15 cellular contexts compared by ENCODE assay signal in genomic region chr1:40140211-40140709, GRCh38. TPM values are rescaled to one million over a fixed set of nuclear protein-coding genes. Genes with fewer than 3 reads are reported as not detected.
DNase-seq lines count a peak whose midpoint lies in the region; FAIRE-seq and TF ChIP-seq lines count a peak whose summit lies in the region.
"Had no signal": no experiment of that assay in that cellular context is flagged by ENCODE, and none has a peak within 500 bp of the region (broad histone marks: within the 10 kb centered on the region; RNA-seq: fewer than 3 reads in every experiment).

No MANE protein-coding gene starts in this region.

- H2AFZ ChIP-seq in mammary epithelial cell (ENCODE audit: low read depth, low read length): peak overlapping the region; percentile 61
- H2AFZ ChIP-seq: neural progenitor cell had no signal

- peak; percentile 33 for FAIRE-seq in GM12891 (lab: Jason Lieb, UNC)
- FAIRE-seq: GM19239, RCC 7860 had no signal

- no peak overlapping the region for H3K9ac ChIP-seq in mammary epithelial cell (ENCODE audit: insufficient read depth, low read length)
- H3K9ac ChIP-seq: neural progenitor cell had no signal

- no peaks in the 10 kb centered on the region for H3K79me2 ChIP-seq in mammary epithelial cell (ENCODE audit: insufficient read depth, low read length)

- no peak for DNase-seq in GM12891 (ENCODE audit: insufficient read length, low spot score)
- peak; percentile 59 for DNase-seq in M059J (ENCODE audit: low read depth)
- DNase-seq in mammary epithelial cell: no peak
- DNase-seq in non-pigmented ciliary epithelial cell (ENCODE audit: low read depth): peak; percentile 30
- DNase-seq in ureter (ENCODE audit: low spot score): no peak
- no peak for DNase-seq in stimulated activated CD4-positive, alpha-beta T cell treated with anti-CD3 and anti-CD28 coated beads, Interleukin-2, amount 100 ng/mL, for 24 hours
- no peak for DNase-seq in retina
- DNase-seq: DMS153, H7, KG1, left colon, T1000 had no signal

- H3K9me3 ChIP-seq in mammary epithelial cell (replicated peaks; ENCODE audit: insufficient read depth, low read length): no peaks in the 10 kb centered on the region

- 100% methylated on average over 2 of the region's 3 CpGs for WGBS in mammary epithelial cell (ENCODE audit: low coverage, missing lambda C conversion rate)

- in situ Hi-C loops in mammary epithelial cell (cut with MboI; ENCODE audit: low sequenced_read_pairs in 2 of 2): loop anchor here in 1 of 2 donors (5.0 kb wide), 1 partner anchor 267 kb away; no protein-coding TSS in a partner anchor

- no peaks in the 10 kb centered on the region for H4K20me1 ChIP-seq in mammary epithelial cell (ENCODE audit: insufficient read depth, low read length)

- H3K27ac ChIP-seq in mammary epithelial cell (ENCODE audit: insufficient read depth, low read depth, low read length): no peak overlapping the region
- H3K27ac ChIP-seq: neural progenitor cell had no signal

- TF ChIP-seq CTCF in mammary epithelial cell (conservative IDR thresholded peaks at IDR 0.05 in 1 of 2, IDR thresholded peaks at IDR 0.05 in 1 of 2; ENCODE audit: extremely low read depth in 1 of 2, insufficient read depth in 1 of 2, low read depth in 1 of 2, low read length in 2 of 2): no peak

- H3K4me3 ChIP-seq in mammary epithelial cell (replicated peaks in 1 of 3; ENCODE audit: insufficient read depth in 1 of 3, low read depth in 2 of 3, low read length in 3 of 3): no peak overlapping the region
- H3K4me3 ChIP-seq: neural progenitor cell had no signal

- CTCF ChIA-PET in mammary epithelial cell (lab: Charles Lee; ENCODE audit: low non-redundant PET): interaction anchor here (0.6 kb wide), 2 partner anchors 44 to 61 kb away, joined by 3 to 4 read pairs; no protein-coding TSS in a partner anchor

- H3K4me2 ChIP-seq in mammary epithelial cell (ENCODE audit: insufficient read depth, low read depth, low read length): no peak overlapping the region
- H3K4me2 ChIP-seq: neural progenitor cell had no signal

- BruUV-seq in mammary epithelial cell (replicated peaks; lab: Mats Ljungman, UMichigan): no TSS peak

- H3K36me3 ChIP-seq in mammary epithelial cell (ENCODE audit: insufficient read depth, low read length): no peaks in the 10 kb centered on the region
- H3K36me3 ChIP-seq: neural progenitor cell had no signal

- no peaks in the 10 kb centered on the region for H3K4me1 ChIP-seq in mammary epithelial cell (ENCODE audit: insufficient read depth, low read length)
- H3K4me1 ChIP-seq: neural progenitor cell had no signal

- no peak for TF ChIP-seq POLR2A in GM12891 (IDR thresholded peaks at IDR 0.05; ENCODE audit: low read depth, low read length)

- dilution Hi-C loops in mammary epithelial cell (cut with HindIII; ENCODE audit: low sequenced_read_pairs): no loop called here

- intact Hi-C loops in mammary epithelial cell (cut with micrococcal nuclease): no loop called here

- H3K27me3 ChIP-seq in mammary epithelial cell (ENCODE audit: insufficient read depth, low read length): peaks cover 2% of the 10 kb centered on the region

TF ChIP-seq in GM12891, 5 proteins besides CTCF, POLR2A, EP300 and RAD21:
- no peak for TF ChIP-seq PAX5 (IDR thresholded peaks at IDR 0.05; ENCODE audit: insufficient read depth, low read length, severe bottlenecking)

RNA-seq across cellular contexts. Expression of gene RLF, which starts 20.9 kb away (rescaled TPM):
- 8.1 TPM for polyA plus RNA-seq in GM12891 (2012; ENCODE audit: low read depth, missing spikeins)
- 14.5 and 19.6 TPM in 2 replicates for total RNA-seq in M059J (2014; rRNA removed; shearing (Covaris generic))
- 10 to 100 TPM; 12.4 to 23.8 TPM for total RNA-seq in mammary epithelial cell
- 6.3 TPM for polyA plus RNA-seq in mammary epithelial cell
- 13.5 TPM for polyA minus RNA-seq in mammary epithelial cell
- 20.9 TPM for total RNA-seq in ureter

RNA-seq across cellular contexts. Expression of gene PPT1, which starts 43.2 kb away (rescaled TPM):
- 40.7 TPM for polyA plus RNA-seq in GM12891 (2012; ENCODE audit: low read depth, missing spikeins)
- 112 TPM in 2 replicates for total RNA-seq in M059J (2014; rRNA removed; shearing (Covaris generic))
- 10 to 100 TPM; 22.5 to 36.9 TPM for total RNA-seq in mammary epithelial cell
- polyA plus RNA-seq in mammary epithelial cell: 42.8 TPM
- polyA minus RNA-seq in mammary epithelial cell: 108 TPM
- total RNA-seq in ureter: 92.4 TPM

Comparison
In these comparisons a context has a peak if more than half of its experiments do, and no peak if none do; other contexts are left out.
1. DNase-seq: peak in M059J (single experiment) and non-pigmented ciliary epithelial cell (single experiment); none in GM12891 (single experiment), mammary epithelial cell (single experiment), ureter (single experiment), stimulated activated CD4-positive, alpha-beta T cell treated with anti-CD3 and anti-CD28 coated beads, Interleukin-2, amount 100 ng/mL, for 24 hours (0 of 2) and retina (single experiment).